10 cellular contexts compared by ENCODE assay signal in the genomic region with DNA sequence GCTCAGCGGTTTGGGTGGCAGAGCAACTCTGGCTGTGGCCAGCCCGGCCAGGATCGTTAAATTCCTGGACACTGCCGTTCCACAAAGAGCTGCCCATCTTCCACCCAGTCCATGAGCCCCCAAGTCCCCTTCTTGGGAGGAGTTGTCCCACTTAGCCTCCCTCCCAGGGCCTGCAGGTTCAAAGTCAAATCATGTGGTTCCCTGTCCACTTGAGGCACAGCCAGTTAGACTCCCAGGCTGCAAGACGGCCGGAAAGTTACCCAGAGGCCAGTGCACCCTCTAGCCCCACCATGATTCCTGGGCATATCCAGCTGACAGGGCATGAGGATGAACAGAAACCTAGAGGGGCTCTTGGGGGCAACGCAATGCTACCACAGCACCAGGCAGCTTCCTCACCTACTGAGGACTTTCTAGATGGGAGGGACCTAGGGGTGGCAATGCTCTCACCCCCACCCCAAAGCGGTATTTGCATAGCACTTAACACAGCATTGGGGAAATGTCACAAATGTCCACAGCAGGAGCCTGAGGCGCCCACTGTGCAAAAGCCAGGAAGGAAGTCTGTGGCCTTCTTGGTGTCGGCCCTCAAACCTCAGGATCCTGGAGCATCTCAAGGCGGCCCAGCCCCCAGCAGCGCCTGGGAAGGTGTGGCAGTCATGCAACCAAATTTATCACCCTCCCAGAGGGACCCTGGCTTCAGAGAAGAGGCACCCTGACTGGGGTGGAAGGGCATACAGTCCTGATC. TPM values are rescaled to one million over a fixed set of nuclear protein-coding genes. Genes with fewer than 3 reads are reported as not detected.
DNase-seq lines count a peak whose midpoint lies in the region; ATAC-seq and TF ChIP-seq lines count a peak whose summit lies in the region.
"Had no signal": no experiment of that assay in that cellular context is flagged by ENCODE, and none has a peak within 500 bp of the region (broad histone marks: within the 10 kb centered on the region; RNA-seq: fewer than 3 reads in every experiment).

No MANE protein-coding gene starts in this region.

- no peak overlapping the region for H3K9ac ChIP-seq in SK-N-SH

- TF ChIP-seq CTCF in SK-N-SH (IDR thresholded peaks at IDR 0.05) = no peak

- no peaks in the 10 kb centered on the region for H3K79me2 ChIP-seq in SK-N-SH (ENCODE audit: insufficient read depth)

- H3K9me2 ChIP-seq in SK-N-SH = no peaks in the 10 kb centered on the region

- TF ChIP-seq RAD21 in SK-N-SH (IDR thresholded peaks at IDR 0.05; ENCODE audit: low read length) = no peak

- peaks cover 7% of the 10 kb centered on the region for H3K27me3 Mint-ChIP-seq in IgD-negative memory B cell
- peaks cover 42% of the 10 kb centered on the region for H3K27me3 Mint-ChIP-seq in activated naive CD8-positive, alpha-beta T cell treated with anti-CD3 and anti-CD28 coated beads, Interleukin-2, amount 10 ng/mL, durations not matched to agents 7 days and 5 days
- H3K27me3 Mint-ChIP-seq in natural killer cell treated with Interleukin-12 subunit alpha and Interleukin-12 subunit beta and Interleukin-15 and Interleukin-18, amount 100 ng/mL, for 72 hours = peaks cover 0 to 2% of the 10 kb centered on the region in 2 donors

- POLR2A ChIA-PET in SK-N-SH (lab: Yijun Ruan, JAX) = no interaction called here
- POLR2A ChIA-PET in activated naive CD8-positive, alpha-beta T cell treated with anti-CD3 and anti-CD28 coated beads, Interleukin-2, amount 10 ng/mL, durations not matched to agents 7 days and 5 days (lab: Charles Lee) = no interaction called here

- TF ChIP-seq EP300 in SK-N-SH (IDR thresholded peaks at IDR 0.05; ENCODE audit: borderline replicate concordance in 1 of 2, low read depth in 1 of 2, low read length in 1 of 2) = no peak

- no peak overlapping the region for H3K4me2 ChIP-seq in SK-N-SH

- H3K9me3 Mint-ChIP-seq in IgD-negative memory B cell = no peaks in the 10 kb centered on the region
- H3K9me3 Mint-ChIP-seq in activated naive CD8-positive, alpha-beta T cell treated with anti-CD3 and anti-CD28 coated beads, Interleukin-2, amount 10 ng/mL, durations not matched to agents 7 days and 5 days = no peaks in the 10 kb centered on the region
- no peaks in the 10 kb centered on the region for H3K9me3 Mint-ChIP-seq in natural killer cell treated with Interleukin-12 subunit alpha and Interleukin-12 subunit beta and Interleukin-15 and Interleukin-18, amount 100 ng/mL, for 72 hours

- H4K20me1 ChIP-seq in SK-N-SH (ENCODE audit: insufficient read depth) = no peaks in the 10 kb centered on the region

- peaks cover 4 to 14% (median 12%) of the 10 kb centered on the region in 3 donors for H3K4me1 Mint-ChIP-seq in IgD-negative memory B cell
- peaks cover 16% of the 10 kb centered on the region for H3K4me1 Mint-ChIP-seq in activated naive CD8-positive, alpha-beta T cell treated with anti-CD3 and anti-CD28 coated beads, Interleukin-2, amount 10 ng/mL, durations not matched to agents 7 days and 5 days
- peaks cover 12 to 14% of the 10 kb centered on the region in 2 donors for H3K4me1 Mint-ChIP-seq in natural killer cell treated with Interleukin-12 subunit alpha and Interleukin-12 subunit beta and Interleukin-15 and Interleukin-18, amount 100 ng/mL, for 72 hours (ENCODE audit: low read depth in 2 of 2)

- H3K27ac ChIP-seq in SK-N-SH (ENCODE audit: low read depth in 2 of 2, low read length in 1 of 2) = no peak overlapping the region

- H3K27ac Mint-ChIP-seq in IgD-negative memory B cell = peak overlapping the region in 2 of 3 donors; percentile 34 to 50
- no peak overlapping the region for H3K27ac Mint-ChIP-seq in activated naive CD8-positive, alpha-beta T cell treated with anti-CD3 and anti-CD28 coated beads, Interleukin-2, amount 10 ng/mL, durations not matched to agents 7 days and 5 days
- H3K27ac Mint-ChIP-seq in natural killer cell treated with Interleukin-12 subunit alpha and Interleukin-12 subunit beta and Interleukin-15 and Interleukin-18, amount 100 ng/mL, for 72 hours = peak overlapping the region in 1 of 2 donors; percentile 57

- H2AFZ ChIP-seq in SK-N-SH (ENCODE audit: low read depth) = no peak overlapping the region

- 99% methylated on average over 7 of the region's 12 CpGs for whole genome bisulfite sequencing in SK-N-SH (ENCODE audit: low lambda C conversion rate)

- no peaks in the 10 kb centered on the region for H3K9me3 ChIP-seq in SK-N-SH
- H3K9me3 ChIP-seq: upper lobe of right lung had no signal

- H3F3A ChIP-seq in SK-N-SH (replicated peaks; ENCODE audit: insufficient read depth) = peaks cover 4% of the 10 kb centered on the region

- ATAC-seq in SK-N-SH treated with all-trans-retinoic acid at 6 μM for 48 hours (no peak), GM21825 (IDR thresholded peaks at IDR 0.05; ENCODE audit: unreplicated experiment) (no peak), GM19328 (IDR thresholded peaks at IDR 0.05; ENCODE audit: unreplicated experiment) (no peak)
- no peak for ATAC-seq in activated naive CD8-positive, alpha-beta T cell treated with anti-CD3 and anti-CD28 coated beads, Interleukin-2, amount 10 ng/mL, durations not matched to agents 7 days and 5 days (ENCODE audit: low read depth)
- ATAC-seq in natural killer cell treated with Interleukin-12 subunit alpha and Interleukin-12 subunit beta and Interleukin-15 and Interleukin-18, amount 100 ng/mL, for 72 hours = peak; percentile 51 to 74

- peak overlapping the region; percentile 54 to 90 (median 79) for H3K4me3 Mint-ChIP-seq in IgD-negative memory B cell
- peak overlapping the region; percentile 48 for H3K4me3 Mint-ChIP-seq in activated naive CD8-positive, alpha-beta T cell treated with anti-CD3 and anti-CD28 coated beads, Interleukin-2, amount 10 ng/mL, durations not matched to agents 7 days and 5 days
- H3K4me3 Mint-ChIP-seq in natural killer cell treated with Interleukin-12 subunit alpha and Interleukin-12 subunit beta and Interleukin-15 and Interleukin-18, amount 100 ng/mL, for 72 hours = peak overlapping the region; percentile 60

- peak; percentile 41 for DNase-seq in SK-N-SH
- peak; percentile 39 for DNase-seq in activated naive CD8-positive, alpha-beta T cell treated with anti-CD3 and anti-CD28 coated beads, Interleukin-2, amount 10 ng/mL, durations not matched to agents 7 days and 5 days
- DNase-seq in natural killer cell treated with Interleukin-12 subunit alpha and Interleukin-12 subunit beta and Interleukin-15 and Interleukin-18, amount 100 ng/mL, for 72 hours (ENCODE audit: low spot score) = peak; percentile 78
- no peak for DNase-seq in NCI-H774 (lab: John Stamatoyannopoulos, UW)
- DNase-seq: amniotic stem cell, upper lobe of right lung had no signal

- H3K36me3 Mint-ChIP-seq in IgD-negative memory B cell = no peaks in the 10 kb centered on the region
- no peaks in the 10 kb centered on the region for H3K36me3 Mint-ChIP-seq in activated naive CD8-positive, alpha-beta T cell treated with anti-CD3 and anti-CD28 coated beads, Interleukin-2, amount 10 ng/mL, durations not matched to agents 7 days and 5 days
- no peaks in the 10 kb centered on the region for H3K36me3 Mint-ChIP-seq in natural killer cell treated with Interleukin-12 subunit alpha and Interleukin-12 subunit beta and Interleukin-15 and Interleukin-18, amount 100 ng/mL, for 72 hours

- CTCF ChIA-PET in SK-N-SH (lab: Yijun Ruan, JAX) = interaction anchor here (1.2 to 1.7 kb wide), 3 partner anchors 8 to 68 kb away, joined by 3 to 7 read pairs (median 6); no protein-coding TSS in a partner anchor

- H3K27me3 ChIP-seq in SK-N-SH (ENCODE audit: insufficient read depth) = no peaks in the 10 kb centered on the region

- H3K4me1 ChIP-seq in SK-N-SH (ENCODE audit: control insufficient read depth in 1 of 2, insufficient read depth in 2 of 2, low read depth in 1 of 2, low read length in 1 of 2) = peaks cover 0 to 20% of the 10 kb centered on the region in 2 experiments; a peak in 1 of 4 replicates

- no peak overlapping the region for H3K4me3 ChIP-seq in SK-N-SH (ENCODE audit: low read depth in 2 of 2, low read length in 1 of 2)

- H3K36me3 ChIP-seq in SK-N-SH (replicated peaks in 1 of 2; ENCODE audit: control insufficient read depth in 1 of 2, insufficient read depth in 2 of 2, low read length in 1 of 2) = no peaks in the 10 kb centered on the region
- H3K36me3 ChIP-seq: upper lobe of right lung had no signal

TF ChIP-seq in SK-N-SH, 30 proteins besides CTCF, POLR2A, EP300 and RAD21 (continues in another document):
- TF ChIP-seq, protein P1, sequence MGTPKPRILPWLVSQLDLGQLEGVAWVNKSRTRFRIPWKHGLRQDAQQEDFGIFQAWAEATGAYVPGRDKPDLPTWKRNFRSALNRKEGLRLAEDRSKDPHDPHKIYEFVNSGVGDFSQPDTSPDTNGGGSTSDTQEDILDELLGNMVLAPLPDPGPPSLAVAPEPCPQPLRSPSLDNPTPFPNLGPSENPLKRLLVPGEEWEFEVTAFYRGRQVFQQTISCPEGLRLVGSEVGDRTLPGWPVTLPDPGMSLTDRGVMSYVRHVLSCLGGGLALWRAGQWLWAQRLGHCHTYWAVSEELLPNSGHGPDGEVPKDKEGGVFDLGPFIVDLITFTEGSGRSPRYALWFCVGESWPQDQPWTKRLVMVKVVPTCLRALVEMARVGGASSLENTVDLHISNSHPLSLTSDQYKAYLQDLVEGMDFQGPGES (IDR thresholded peaks at IDR 0.05; ENCODE audit: low read depth, low read length) = no peak
- TF ChIP-seq POLR2AphosphoS5 (IDR thresholded peaks at IDR 0.05; ENCODE audit: low read depth, low read length) = no peak
- no peak for TF ChIP-seq RXRA (IDR thresholded peaks at IDR 0.05; ENCODE audit: borderline replicate concordance, low read depth)

TF ChIP-seq in SK-N-SH treated with all-trans-retinoic acid at 6 μM for 48 hours, 23 proteins besides CTCF, POLR2A, EP300 and RAD21 (continues in another document):
- TF ChIP-seq SNAI2 (CRISPR knock-in tag; IDR thresholded peaks at IDR 0.05) (no peak), BACH2 (CRISPR knock-in tag; IDR thresholded peaks at IDR 0.05; ENCODE audit: borderline replicate concordance) (no peak), ISL1 (CRISPR knock-in tag; IDR thresholded peaks at IDR 0.05) (no peak), TOX (CRISPR knock-in tag; IDR thresholded peaks at IDR 0.05; ENCODE audit: borderline replicate concordance) (no peak)

RNA-seq across cellular contexts. Expression of a gene that starts 45.4 kb away (rescaled TPM):
- polyA plus RNA-seq in SK-N-SH (2012; rRNA removed) (5.3 and 7.6 TPM in 2 replicates), IgD-negative memory B cell (0.14 TPM)
- polyA plus RNA-seq in SK-N-SH (2012; cell fraction: cytosol; rRNA removed) = 3.7 and 4.9 TPM in 2 replicates
- 13.4 and 18.7 TPM in 2 replicates for polyA plus RNA-seq in SK-N-SH (2012; cell fraction: nucleus; rRNA removed)
- not detected for total RNA-seq in activated naive CD8-positive, alpha-beta T cell treated with anti-CD3 and anti-CD28 coated beads, Interleukin-2, amount 10 ng/mL, durations not matched to agents 7 days and 5 days
- total RNA-seq in natural killer cell treated with Interleukin-12 subunit alpha and Interleukin-12 subunit beta and Interleukin-15 and Interleukin-18, amount 100 ng/mL, for 72 hours = under 1 TPM; 0.20 to 0.29 TPM

Comparison
In these comparisons a context has a peak if more than half of its experiments do, and no peak if none do; other contexts are left out.
1. ATAC-seq: peak in natural killer cell treated with Interleukin-12 subunit alpha and Interleukin-12 subunit beta and Interleukin-15 and Interleukin-18, amount 100 ng/mL, for 72 hours (2 of 2); none in SK-N-SH treated with all-trans-retinoic acid at 6 μM for 48 hours (single experiment), activated naive CD8-positive, alpha-beta T cell treated with anti-CD3 and anti-CD28 coated beads, Interleukin-2, amount 10 ng/mL, durations not matched to agents 7 days and 5 days (single experiment), GM21825 (single experiment) and GM19328 (single experiment).
2. Peak in every context shown above with its lines, with median percentiles within 50 percentile points of each other: H3K4me3 Mint-ChIP-seq.